In genomic region chr3:127598841-127599570, GRCh38 we compare ENCODE assay signal across 8 cellular contexts. TPM values are rescaled to one million over a fixed set of nuclear protein-coding genes. Genes with fewer than 3 reads are reported as not detected.
DNase-seq lines count a peak whose midpoint lies in the region; ATAC-seq and TF ChIP-seq lines count a peak whose summit lies in the region.

No MANE protein-coding gene starts in this region.

- no peaks in the 10 kb centered on the region for H3K27me3 Mint-ChIP-seq in activated CD8-positive, alpha-beta memory T cell treated with anti-CD3 and anti-CD28 coated beads, Interleukin-2, amount 10 ng/mL, durations not matched to agents 7 days and 5 days
- H3K27me3 Mint-ChIP-seq in activated CD8-positive, alpha-beta T cell treated with anti-CD3 and anti-CD28 coated beads for 36 hours = no peaks in the 10 kb centered on the region
- H3K27me3 Mint-ChIP-seq in immature natural killer cell (ENCODE audit: low read depth in 3 of 3) = peaks cover 0 to 5% (median 1%) of the 10 kb centered on the region in 3 donors

- TF ChIP-seq CTCF in activated CD8-positive, alpha-beta T cell treated with anti-CD3 and anti-CD28 coated beads for 36 hours (IDR thresholded peaks at IDR 0.05) = no peak
- no peak for TF ChIP-seq CTCF in tibial artery (IDR thresholded peaks at IDR 0.05)

- H3K4me3 Mint-ChIP-seq in activated CD8-positive, alpha-beta memory T cell treated with anti-CD3 and anti-CD28 coated beads, Interleukin-2, amount 10 ng/mL, durations not matched to agents 7 days and 5 days = peak overlapping the region; percentile 86
- peak overlapping the region; percentile 91 for H3K4me3 Mint-ChIP-seq in activated CD8-positive, alpha-beta T cell treated with anti-CD3 and anti-CD28 coated beads for 36 hours
- H3K4me3 Mint-ChIP-seq in immature natural killer cell = peak overlapping the region; percentile 83 to 90 (median 87)

- H3K9me3 Mint-ChIP-seq in activated CD8-positive, alpha-beta memory T cell treated with anti-CD3 and anti-CD28 coated beads, Interleukin-2, amount 10 ng/mL, durations not matched to agents 7 days and 5 days (ENCODE audit: low read depth) = no peaks in the 10 kb centered on the region
- H3K9me3 Mint-ChIP-seq in activated CD8-positive, alpha-beta T cell treated with anti-CD3 and anti-CD28 coated beads for 36 hours = no peaks in the 10 kb centered on the region
- no peaks in the 10 kb centered on the region for H3K9me3 Mint-ChIP-seq in immature natural killer cell

- H3K4me1 Mint-ChIP-seq in activated CD8-positive, alpha-beta memory T cell treated with anti-CD3 and anti-CD28 coated beads, Interleukin-2, amount 10 ng/mL, durations not matched to agents 7 days and 5 days = peaks cover 53% of the 10 kb centered on the region
- peaks cover 39% of the 10 kb centered on the region for H3K4me1 Mint-ChIP-seq in activated CD8-positive, alpha-beta T cell treated with anti-CD3 and anti-CD28 coated beads for 36 hours (ENCODE audit: low read depth)
- peaks cover 7 to 24% of the 10 kb centered on the region in 2 donors for H3K4me1 Mint-ChIP-seq in immature natural killer cell

- intact Hi-C loops in activated CD8-positive, alpha-beta T cell treated with anti-CD3 and anti-CD28 coated beads for 36 hours (cut with micrococcal nuclease) = no loop called here
- intact Hi-C loops in tibial artery (cut with DNase I; ENCODE audit: low total_unique reads) = no loop called here

- POLR2A ChIA-PET in activated CD8-positive, alpha-beta T cell treated with anti-CD3 and anti-CD28 coated beads for 36 hours (lab: Charles Lee) = interaction anchor here (0.6 to 5.8 kb wide), 18 partner anchors 8 to 1124 kb away, joined by 3 to 74 read pairs (median 6); partner anchors contain the start of genes ABTB1, PODXL2 and TPRA1

- H3K27ac ChIP-seq in tibial artery (peak overlapping the region; percentile 67 to 75), caudate nucleus (ENCODE audit: low read depth, low read length) (no peak overlapping the region)

- H3K36me3 Mint-ChIP-seq in activated CD8-positive, alpha-beta memory T cell treated with anti-CD3 and anti-CD28 coated beads, Interleukin-2, amount 10 ng/mL, durations not matched to agents 7 days and 5 days = peaks cover 43% of the 10 kb centered on the region
- peaks cover 48% of the 10 kb centered on the region for H3K36me3 Mint-ChIP-seq in activated CD8-positive, alpha-beta T cell treated with anti-CD3 and anti-CD28 coated beads for 36 hours (ENCODE audit: low read depth)
- peaks cover 0 to 10% (median 2%) of the 10 kb centered on the region in 3 donors for H3K36me3 Mint-ChIP-seq in immature natural killer cell

- no peaks in the 10 kb centered on the region for H3K36me3 ChIP-seq in tibial artery

- H3K27me3 ChIP-seq in tibial artery = no peaks in the 10 kb centered on the region

- H3K9me3 ChIP-seq in tibial artery = no peaks in the 10 kb centered on the region

- H3K4me1 ChIP-seq in tibial artery = peaks cover 0 to 15% (median 5%) of the 10 kb centered on the region in 4 donors

- DNase-seq in activated CD8-positive, alpha-beta memory T cell treated with anti-CD3 and anti-CD28 coated beads, Interleukin-2, amount 10 ng/mL, durations not matched to agents 7 days and 5 days = no peak
- DNase-seq in activated CD8-positive, alpha-beta memory T cell treated with anti-CD3 and anti-CD28 coated beads, Interleukin-2, amount 50 U/mL, for 4 hours = no peak
- DNase-seq in activated CD8-positive, alpha-beta T cell treated with anti-CD3 and anti-CD28 coated beads for 36 hours = no peak
- no peak for DNase-seq in immature natural killer cell
- no peak for DNase-seq in tibial artery
- no peak for DNase-seq in NK-92 treated with Interleukin-12 subunit alpha and Interleukin-12 subunit beta, amount 100 ng/mL, for 24 hours (lab: John Stamatoyannopoulos, UW)
- DNase-seq in caudate nucleus (lab: John Stamatoyannopoulos, UW) = no peak
- DNase-seq in middle frontal gyrus (ENCODE audit: extremely low spot score, low spot score) = no peak

- ATAC-seq in activated CD8-positive, alpha-beta memory T cell treated with anti-CD3 and anti-CD28 coated beads, Interleukin-2, amount 10 ng/mL, durations not matched to agents 7 days and 5 days = no peak
- no peak for ATAC-seq in activated CD8-positive, alpha-beta T cell treated with anti-CD3 and anti-CD28 coated beads for 36 hours

- CTCF ChIA-PET in activated CD8-positive, alpha-beta memory T cell treated with anti-CD3 and anti-CD28 coated beads, Interleukin-2, amount 10 ng/mL, durations not matched to agents 7 days and 5 days (lab: Charles Lee) = interaction anchor here (0.9 to 3.7 kb wide), 7 partner anchors 24 to 115 kb away, joined by 3 to 31 read pairs (median 4); no protein-coding TSS in a partner anchor
- CTCF ChIA-PET in activated CD8-positive, alpha-beta T cell treated with anti-CD3 and anti-CD28 coated beads for 36 hours (lab: Charles Lee) = interaction anchor here (1.1 to 2.4 kb wide), 4 partner anchors 24 to 1018 kb away, joined by 3 to 11 read pairs (median 6); no protein-coding TSS in a partner anchor

- H3K27ac Mint-ChIP-seq in activated CD8-positive, alpha-beta memory T cell treated with anti-CD3 and anti-CD28 coated beads, Interleukin-2, amount 10 ng/mL, durations not matched to agents 7 days and 5 days = peak overlapping the region; percentile 91
- peak overlapping the region; percentile 98 for H3K27ac Mint-ChIP-seq in activated CD8-positive, alpha-beta T cell treated with anti-CD3 and anti-CD28 coated beads for 36 hours
- H3K27ac Mint-ChIP-seq in immature natural killer cell = peak overlapping the region; percentile 80 to 93 (median 82)

- H3K4me3 ChIP-seq in tibial artery = peak overlapping the region; percentile 55 to 77

RNA-seq across cellular contexts. Expression of gene MCM2, which starts 0.8 kb away (rescaled TPM):
- total RNA-seq in activated CD8-positive, alpha-beta memory T cell treated with anti-CD3 and anti-CD28 coated beads, Interleukin-2, amount 10 ng/mL, durations not matched to agents 7 days and 5 days = 100 to 1,000 TPM; 183 to 227 TPM
- total RNA-seq in activated CD8-positive, alpha-beta T cell treated with anti-CD3 and anti-CD28 coated beads for 36 hours = 100 to 1,000 TPM; 289 to 302 TPM
- polyA plus RNA-seq in immature natural killer cell = 10 to 100 TPM; 14.9 to 24.8 (median 19.5) TPM

RNA-seq across cellular contexts. Expression of gene TPRA1, which starts 8.5 kb away (rescaled TPM):
- 10 to 100 TPM; 32.8 to 34.5 TPM for total RNA-seq in activated CD8-positive, alpha-beta memory T cell treated with anti-CD3 and anti-CD28 coated beads, Interleukin-2, amount 10 ng/mL, durations not matched to agents 7 days and 5 days
- total RNA-seq in activated CD8-positive, alpha-beta T cell treated with anti-CD3 and anti-CD28 coated beads for 36 hours = 10 to 100 TPM; 26.6 to 28.0 TPM
- 10 to 100 TPM; 20.8 to 36.0 (median 31.5) TPM for polyA plus RNA-seq in immature natural killer cell

RNA-seq across cellular contexts. Expression of gene PODXL2, which starts 30.0 kb away (rescaled TPM):
- total RNA-seq in activated CD8-positive, alpha-beta memory T cell treated with anti-CD3 and anti-CD28 coated beads, Interleukin-2, amount 10 ng/mL, durations not matched to agents 7 days and 5 days = 1 to 10 TPM; 1.4 to 2.2 TPM
- 1 to 10 TPM; 1.1 to 1.3 TPM for total RNA-seq in activated CD8-positive, alpha-beta T cell treated with anti-CD3 and anti-CD28 coated beads for 36 hours
- polyA plus RNA-seq in immature natural killer cell = 1 to 10 TPM; 1.9 to 4.9 (median 3.2) TPM
